ENCODE assay signal across 30 cellular contexts in genomic region chr9:135268981-135269380, GRCh38.
"Had no signal": no experiment of that assay in that cellular context is flagged by ENCODE, and none has a peak within 500 bp of the region (broad histone marks: within the 10 kb centered on the region; RNA-seq: fewer than 3 reads in every experiment).

No MANE protein-coding gene starts in this region.

- H3K4me1 Mint-ChIP-seq: activated naive CD8-positive, alpha-beta T cell treated with anti-CD3 and anti-CD28 coated beads, Interleukin-2, amount 50 U/mL, for 24 hours; WTC11 had no signal

- ATAC-seq: activated CD8-positive, alpha-beta T cell treated with anti-CD3 and anti-CD28 coated beads, Interleukin-2, amount 10 ng/mL, durations not matched to agents 7 days and 5 days; activated naive CD4-positive, alpha-beta T cell treated with anti-CD3 and anti-CD28 coated beads, Interleukin-2, amount 50 U/mL, for 72 hours; activated naive CD8-positive, alpha-beta T cell treated with anti-CD3 and anti-CD28 coated beads, Interleukin-2, amount 50 U/mL, for 24 hours; body of pancreas; SK-N-SH treated with all-trans-retinoic acid at 6 μM for 48 hours; WTC11 had no signal

- H3K36me3 ChIP-seq: ascending aorta, SJSA1 had no signal

- H3K4me1 ChIP-seq: ascending aorta, body of pancreas, SJSA1 had no signal

- H3K4me3 ChIP-seq: ascending aorta, body of pancreas, SJSA1 had no signal

- H3K9me3 ChIP-seq: ascending aorta, body of pancreas, SJSA1 had no signal

- H3K27me3 ChIP-seq: ascending aorta, body of pancreas, SJSA1 had no signal

- H3K27ac ChIP-seq: ascending aorta, body of pancreas, SJSA1 had no signal

- DNase-seq: activated CD4-positive, alpha-beta T cell treated with anti-CD3 and anti-CD28 coated beads for 48 hours; activated CD4-positive, alpha-beta T cell treated with anti-CD3 and anti-CD28 coated beads, Interleukin-2, amount 50 U/mL, for 4 hours; activated CD4-positive, CD25-positive, alpha-beta regulatory T cell treated with anti-CD3 and anti-CD28 coated beads, Interleukin-2, amount 50 U/mL, for 72 hours; activated CD8-positive, alpha-beta memory T cell treated with anti-CD3 and anti-CD28 coated beads, Interleukin-2, amount 50 U/mL, for 48 hours; activated CD8-positive, alpha-beta T cell treated with anti-CD3 and anti-CD28 coated beads, Interleukin-2, amount 10 ng/mL, durations not matched to agents 7 days and 5 days; activated effector memory CD4-positive, alpha-beta T cell treated with Interleukin-2 at 50 U/mL for 16 hours; activated naive CD4-positive, alpha-beta T cell treated with Interleukin-2 at 50 U/mL for 16 hours; activated naive CD8-positive, alpha-beta T cell treated with anti-CD3 and anti-CD28 coated beads, Interleukin-2, amount 50 U/mL, for 24 hours; activated T-cell treated with anti-CD3 and anti-CD28 coated beads, Interleukin-2, amount 50 U/mL, for 1 hour; amniotic stem cell; Kasumi-1; KBM-7; NCI-H1092; NCI-H1417; NCI-H1930; NCI-H2107; NCI-H2171 treated with DMSO at 0.1 percent for 48 hours; NCI-H226; NCI-H526 treated with DMSO at 0.1 percent for 48 hours; NCI-H82; RPMI8226; SHP77; SW 1271 had no signal

- H3K27ac Mint-ChIP-seq: activated CD8-positive, alpha-beta T cell treated with anti-CD3 and anti-CD28 coated beads, Interleukin-2, amount 10 ng/mL, durations not matched to agents 7 days and 5 days; activated naive CD4-positive, alpha-beta T cell treated with anti-CD3 and anti-CD28 coated beads, Interleukin-2, amount 50 U/mL, for 72 hours; activated naive CD8-positive, alpha-beta T cell treated with anti-CD3 and anti-CD28 coated beads, Interleukin-2, amount 50 U/mL, for 24 hours; T-helper 1 cell treated with Interleukin-12 subunit alpha and Interleukin-12 subunit beta and Interleukin-4 antibody, amounts not matched to agents 30 μg/mL and 1 μg/mL, for 36 hours; WTC11 had no signal

- H3K36me3 Mint-ChIP-seq: activated naive CD4-positive, alpha-beta T cell treated with anti-CD3 and anti-CD28 coated beads, Interleukin-2, amount 50 U/mL, for 72 hours; WTC11 had no signal

- H3K4me3 Mint-ChIP-seq: activated CD8-positive, alpha-beta T cell treated with anti-CD3 and anti-CD28 coated beads, Interleukin-2, amount 10 ng/mL, durations not matched to agents 7 days and 5 days; activated naive CD8-positive, alpha-beta T cell treated with anti-CD3 and anti-CD28 coated beads, Interleukin-2, amount 50 U/mL, for 24 hours; T-helper 1 cell treated with Interleukin-12 subunit alpha and Interleukin-12 subunit beta and Interleukin-4 antibody, amounts not matched to agents 30 μg/mL and 1 μg/mL, for 36 hours; WTC11 had no signal

- H3K9me3 Mint-ChIP-seq: activated naive CD8-positive, alpha-beta T cell treated with anti-CD3 and anti-CD28 coated beads, Interleukin-2, amount 50 U/mL, for 24 hours; T-helper 1 cell treated with Interleukin-12 subunit alpha and Interleukin-12 subunit beta and Interleukin-4 antibody, amounts not matched to agents 30 μg/mL and 1 μg/mL, for 36 hours had no signal
